Comparison of ENCODE assay signal across 17 cellular contexts in the genomic region with DNA sequence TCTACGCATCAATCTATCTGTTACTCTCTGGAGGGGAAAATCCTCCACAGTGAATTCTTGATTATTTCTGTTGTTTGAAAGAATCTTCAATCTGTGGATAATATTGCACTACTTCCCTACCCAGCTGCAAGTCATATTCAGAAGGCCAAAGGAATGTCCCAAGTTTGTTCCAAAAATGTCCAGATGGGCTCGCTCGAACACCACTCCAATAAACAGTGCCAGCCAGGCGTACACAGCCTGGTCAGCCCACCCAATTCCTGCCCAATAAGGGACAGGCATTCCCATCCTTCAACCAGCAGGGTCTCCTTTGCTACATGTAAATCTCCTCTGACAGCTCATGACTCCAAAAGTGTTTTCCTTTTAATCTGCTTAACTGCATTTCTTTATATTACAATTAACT.
"Had no signal": no experiment of that assay in that cellular context is flagged by ENCODE, and none has a peak within 500 bp of the region (broad histone marks: within the 10 kb centered on the region; RNA-seq: fewer than 3 reads in every experiment).

No MANE protein-coding gene starts in this region.

- ATAC-seq: activated CD8-positive, alpha-beta T cell treated with anti-CD3 and anti-CD28 coated beads, Interleukin-2, amount 10 ng/mL, durations not matched to agents 7 days and 5 days; psoas muscle; right lobe of liver had no signal

- H3K27me3 Mint-ChIP-seq: activated B cell treated with CpG ODN at 0.5 μM for 24 hours; activated CD4-positive, alpha-beta T cell treated with anti-CD3 and anti-CD28 coated beads, Interleukin-2, amount 10 ng/mL, durations not matched to agents 24 days and 14 days; activated naive CD8-positive, alpha-beta T cell; stimulated activated naive CD8-positive, alpha-beta T cell treated with anti-CD3 and anti-CD28 coated beads, Interleukin-15, Interleukin-2, amounts not matched to agents 100 ng/mL and 50 ng/mL, for 24 hours had no signal

- H3K27ac ChIP-seq: psoas muscle, right lobe of liver, spleen, testis, upper lobe of left lung had no signal

- H3K36me3 Mint-ChIP-seq: activated naive CD8-positive, alpha-beta T cell had no signal

- DNase-seq: activated B cell treated with CpG ODN at 0.5 μM for 24 hours; activated CD4-positive, alpha-beta T cell treated with anti-CD3 and anti-CD28 coated beads, Interleukin-2, amount 10 ng/mL, durations not matched to agents 24 days and 14 days; activated CD8-positive, alpha-beta memory T cell treated with anti-CD3 and anti-CD28 coated beads, Interleukin-2, amount 50 U/mL, for 4 hours; activated CD8-positive, alpha-beta T cell treated with anti-CD3 and anti-CD28 coated beads, Interleukin-2, amount 10 ng/mL, durations not matched to agents 7 days and 5 days; activated gamma-delta T cell; kidney glomerular epithelial cell; psoas muscle; right lobe of liver; spleen; SW 1271; upper lobe of left lung had no signal

- H3K4me3 Mint-ChIP-seq: activated B cell treated with CpG ODN at 0.5 μM for 24 hours; activated CD4-positive, alpha-beta T cell treated with anti-CD3 and anti-CD28 coated beads, Interleukin-2, amount 10 ng/mL, durations not matched to agents 24 days and 14 days; activated CD8-positive, alpha-beta T cell treated with anti-CD3 and anti-CD28 coated beads, Interleukin-2, amount 10 ng/mL, durations not matched to agents 7 days and 5 days; activated naive CD8-positive, alpha-beta T cell; activated T-cell treated with anti-CD3 and anti-CD28 coated beads, Interleukin-2, amount 50 U/mL, for 72 hours; neural crest cell; stimulated activated naive CD8-positive, alpha-beta T cell treated with anti-CD3 and anti-CD28 coated beads, Interleukin-15, Interleukin-2, amounts not matched to agents 100 ng/mL and 50 ng/mL, for 24 hours; T-helper 2 cell treated with Interferon-gamma antibody and Interleukin-4, amounts not matched to agents 5 μg/mL and 100 μg/mL, for 36 hours had no signal

- H3K27ac Mint-ChIP-seq: activated B cell treated with CpG ODN at 0.5 μM for 24 hours; activated CD4-positive, alpha-beta T cell treated with anti-CD3 and anti-CD28 coated beads, Interleukin-2, amount 10 ng/mL, durations not matched to agents 24 days and 14 days; activated CD8-positive, alpha-beta T cell treated with anti-CD3 and anti-CD28 coated beads, Interleukin-2, amount 10 ng/mL, durations not matched to agents 7 days and 5 days; activated naive CD8-positive, alpha-beta T cell; activated T-cell treated with anti-CD3 and anti-CD28 coated beads, Interleukin-2, amount 50 U/mL, for 72 hours; stimulated activated naive CD8-positive, alpha-beta T cell treated with anti-CD3 and anti-CD28 coated beads, Interleukin-15, Interleukin-2, amounts not matched to agents 100 ng/mL and 50 ng/mL, for 24 hours; T-helper 2 cell treated with Interferon-gamma antibody and Interleukin-4, amounts not matched to agents 5 μg/mL and 100 μg/mL, for 36 hours had no signal

- H3K4me1 Mint-ChIP-seq: activated B cell treated with CpG ODN at 0.5 μM for 24 hours; activated CD4-positive, alpha-beta T cell treated with anti-CD3 and anti-CD28 coated beads, Interleukin-2, amount 10 ng/mL, durations not matched to agents 24 days and 14 days had no signal

- H3K9me3 Mint-ChIP-seq: activated B cell treated with CpG ODN at 0.5 μM for 24 hours; activated CD4-positive, alpha-beta T cell treated with anti-CD3 and anti-CD28 coated beads, Interleukin-2, amount 10 ng/mL, durations not matched to agents 24 days and 14 days; activated T-cell treated with anti-CD3 and anti-CD28 coated beads, Interleukin-2, amount 50 U/mL, for 72 hours; stimulated activated naive CD8-positive, alpha-beta T cell treated with anti-CD3 and anti-CD28 coated beads, Interleukin-15, Interleukin-2, amounts not matched to agents 100 ng/mL and 50 ng/mL, for 24 hours; T-helper 2 cell treated with Interferon-gamma antibody and Interleukin-4, amounts not matched to agents 5 μg/mL and 100 μg/mL, for 36 hours had no signal
